14 cellular contexts compared by ENCODE assay signal in genomic region chr22:37218399-37218770, GRCh38. TPM values are rescaled to one million over a fixed set of nuclear protein-coding genes. Genes with fewer than 3 reads are reported as not detected.
DNase-seq lines count a peak whose midpoint lies in the region; ATAC-seq and TF ChIP-seq lines count a peak whose summit lies in the region.
"Had no signal": no experiment of that assay in that cellular context is flagged by ENCODE, and none has a peak within 500 bp of the region (broad histone marks: within the 10 kb centered on the region; RNA-seq: fewer than 3 reads in every experiment).

No MANE protein-coding gene starts in this region.

- peak overlapping the region; percentile 88 for H3K4me3 Mint-ChIP-seq in activated naive CD4-positive, alpha-beta T cell treated with anti-CD3 and anti-CD28 coated beads for 36 hours
- peak overlapping the region; percentile 63 for H3K4me3 Mint-ChIP-seq in activated CD4-positive, alpha-beta memory T cell treated with anti-CD3 and anti-CD28 coated beads, Interleukin-2, amount 10 ng/mL, durations not matched to agents 7 days and 5 days
- H3K4me3 Mint-ChIP-seq in CD14-positive monocyte = no peak overlapping the region

- POLR2A ChIA-PET in activated CD4-positive, alpha-beta memory T cell treated with anti-CD3 and anti-CD28 coated beads, Interleukin-2, amount 10 ng/mL, durations not matched to agents 7 days and 5 days (lab: Charles Lee) = interaction anchor here (0.7 to 9.1 kb wide), 11 partner anchors 9 to 139 kb away, joined by 3 to 113 read pairs (median 5); partner anchors contain the start of genes IL2RB and RAC2

- H3K9me3 Mint-ChIP-seq in activated naive CD4-positive, alpha-beta T cell treated with anti-CD3 and anti-CD28 coated beads for 36 hours = peaks cover 12% of the 10 kb centered on the region
- peaks cover 11% of the 10 kb centered on the region for H3K9me3 Mint-ChIP-seq in activated CD4-positive, alpha-beta memory T cell treated with anti-CD3 and anti-CD28 coated beads, Interleukin-2, amount 10 ng/mL, durations not matched to agents 7 days and 5 days
- peaks cover 1 to 11% (median 6%) of the 10 kb centered on the region in 7 donors for H3K9me3 Mint-ChIP-seq in CD14-positive monocyte

- peak; percentile 55 for DNase-seq in activated naive CD4-positive, alpha-beta T cell treated with anti-CD3 and anti-CD28 coated beads for 36 hours
- DNase-seq in activated naive CD4-positive, alpha-beta T cell treated with Interleukin-2 at 50 U/mL for 16 hours = no peak
- no peak for DNase-seq in activated CD4-positive, alpha-beta memory T cell treated with anti-CD3 and anti-CD28 coated beads, Interleukin-2, amount 10 ng/mL, durations not matched to agents 7 days and 5 days
- DNase-seq in stimulated activated naive CD8-positive, alpha-beta T cell treated with anti-CD3 and anti-CD28 coated beads, Interleukin-15, Interleukin-2, amounts not matched to agents 100 U/mL and 50 U/mL, for 24 hours = no peak
- DNase-seq in cerebellar cortex (ENCODE audit: low spot score) (no peak), CD14-positive monocyte (ENCODE audit: low spot score) (no peak), SKM-1 (lab: John Stamatoyannopoulos, UW; ENCODE audit: unreplicated experiment) (no peak)
- DNase-seq: DMS79 treated with DMSO at 0.1 percent for 48 hours, NCI-H1092, NCI-H510A treated with DMSO at 0.1 percent for 48 hours, pancreas, SIG-M5 had no signal

- peaks cover 77% of the 10 kb centered on the region for H3K36me3 Mint-ChIP-seq in activated naive CD4-positive, alpha-beta T cell treated with anti-CD3 and anti-CD28 coated beads for 36 hours (ENCODE audit: low read depth)
- H3K36me3 Mint-ChIP-seq in activated CD4-positive, alpha-beta memory T cell treated with anti-CD3 and anti-CD28 coated beads, Interleukin-2, amount 10 ng/mL, durations not matched to agents 7 days and 5 days (ENCODE audit: low read depth) = peaks cover 37% of the 10 kb centered on the region
- H3K36me3 Mint-ChIP-seq in CD14-positive monocyte = peaks cover 7 to 8% of the 10 kb centered on the region in 2 donors

- CTCF ChIA-PET in activated naive CD4-positive, alpha-beta T cell treated with anti-CD3 and anti-CD28 coated beads for 36 hours (lab: Charles Lee) = interaction anchor here (0.7 to 2.4 kb wide), 4 partner anchors 9 to 19 kb away, joined by 3 to 15 read pairs (median 7); no protein-coding TSS in a partner anchor
- CTCF ChIA-PET in activated CD4-positive, alpha-beta memory T cell treated with anti-CD3 and anti-CD28 coated beads, Interleukin-2, amount 10 ng/mL, durations not matched to agents 7 days and 5 days (lab: Charles Lee) = interaction anchor here (0.6 to 2.1 kb wide), 6 partner anchors 19 to 347 kb away, joined by 3 to 14 read pairs (median 6); no protein-coding TSS in a partner anchor

- intact Hi-C loops in activated naive CD4-positive, alpha-beta T cell treated with anti-CD3 and anti-CD28 coated beads for 36 hours (cut with micrococcal nuclease) = loop anchor here (2.0 kb wide), 2 partner anchors 20 to 64 kb away; partner anchors contain the start of gene CYTH4
- intact Hi-C loops in CD14-positive monocyte (cut with micrococcal nuclease) = no loop called here

- peak; percentile 25 for ATAC-seq in HG02981 (IDR thresholded peaks at IDR 0.05; ENCODE audit: unreplicated experiment)
- ATAC-seq in stimulated activated naive CD8-positive, alpha-beta T cell treated with anti-CD3 and anti-CD28 coated beads, Interleukin-15, Interleukin-2, amounts not matched to agents 100 U/mL and 50 U/mL, for 24 hours = peak; percentile 9

- H3K27me3 Mint-ChIP-seq in activated naive CD4-positive, alpha-beta T cell treated with anti-CD3 and anti-CD28 coated beads for 36 hours (ENCODE audit: low read depth) = no peaks in the 10 kb centered on the region
- H3K27me3 Mint-ChIP-seq in activated CD4-positive, alpha-beta memory T cell treated with anti-CD3 and anti-CD28 coated beads, Interleukin-2, amount 10 ng/mL, durations not matched to agents 7 days and 5 days = peaks cover 1% of the 10 kb centered on the region
- peaks cover 3 to 11% (median 9%) of the 10 kb centered on the region in 3 donors for H3K27me3 Mint-ChIP-seq in CD14-positive monocyte (ENCODE audit: low read depth in 3 of 3)

- peaks cover 74% of the 10 kb centered on the region for H3K4me1 Mint-ChIP-seq in activated naive CD4-positive, alpha-beta T cell treated with anti-CD3 and anti-CD28 coated beads for 36 hours (ENCODE audit: low read depth)
- H3K4me1 Mint-ChIP-seq in activated CD4-positive, alpha-beta memory T cell treated with anti-CD3 and anti-CD28 coated beads, Interleukin-2, amount 10 ng/mL, durations not matched to agents 7 days and 5 days = peaks cover 60% of the 10 kb centered on the region
- H3K4me1 Mint-ChIP-seq in CD14-positive monocyte = peaks cover 43% of the 10 kb centered on the region

- no peak for TF ChIP-seq CTCF in CD14-positive monocyte (IDR thresholded peaks at IDR 0.05)

- peak overlapping the region; percentile 98 for H3K27ac Mint-ChIP-seq in activated naive CD4-positive, alpha-beta T cell treated with anti-CD3 and anti-CD28 coated beads for 36 hours
- peak overlapping the region; percentile 93 for H3K27ac Mint-ChIP-seq in activated CD4-positive, alpha-beta memory T cell treated with anti-CD3 and anti-CD28 coated beads, Interleukin-2, amount 10 ng/mL, durations not matched to agents 7 days and 5 days
- H3K27ac Mint-ChIP-seq in CD14-positive monocyte = no peak overlapping the region

RNA-seq across cellular contexts. Expression of gene SSTR3, which starts 6.1 kb away (rescaled TPM):
- total RNA-seq in activated naive CD4-positive, alpha-beta T cell treated with anti-CD3 and anti-CD28 coated beads for 36 hours = 10 to 100 TPM; 28.1 to 28.6 TPM
- total RNA-seq in activated CD4-positive, alpha-beta memory T cell treated with anti-CD3 and anti-CD28 coated beads, Interleukin-2, amount 10 ng/mL, durations not matched to agents 7 days and 5 days = 1 to 10 TPM; 3.4 to 3.9 TPM
- not detected for polyA plus RNA-seq in CD14-positive monocyte
- total RNA-seq: lung microvascular endothelial cell had no signal

RNA-seq across cellular contexts. Expression of gene RAC2, which starts 25.7 kb away (rescaled TPM):
- 100 to 1,000 TPM; 728 to 759 TPM for total RNA-seq in activated naive CD4-positive, alpha-beta T cell treated with anti-CD3 and anti-CD28 coated beads for 36 hours
- total RNA-seq in activated CD4-positive, alpha-beta memory T cell treated with anti-CD3 and anti-CD28 coated beads, Interleukin-2, amount 10 ng/mL, durations not matched to agents 7 days and 5 days = 1,000 to 10,000 TPM in 1 of 2 experiments, 100 to 1,000 TPM in 1; 984 to 1,005 TPM
- polyA plus RNA-seq in CD14-positive monocyte = 100 to 1,000 TPM; 360 to 529 TPM

RNA-seq across cellular contexts. Expression of gene C1QTNF6, which starts 30.3 kb away (rescaled TPM):
- total RNA-seq in activated naive CD4-positive, alpha-beta T cell treated with anti-CD3 and anti-CD28 coated beads for 36 hours = 10 to 100 TPM; 13.4 to 13.6 TPM
- total RNA-seq in activated CD4-positive, alpha-beta memory T cell treated with anti-CD3 and anti-CD28 coated beads, Interleukin-2, amount 10 ng/mL, durations not matched to agents 7 days and 5 days = 10 to 100 TPM; 10.2 to 10.3 TPM
- under 1 TPM; 0.14 to 0.24 TPM for polyA plus RNA-seq in CD14-positive monocyte

Comparison
In these comparisons a context has a peak if more than half of its experiments do, and no peak if none do; other contexts are left out.
1. H3K27ac Mint-ChIP-seq: peak in activated naive CD4-positive, alpha-beta T cell treated with anti-CD3 and anti-CD28 coated beads for 36 hours (single experiment) and activated CD4-positive, alpha-beta memory T cell treated with anti-CD3 and anti-CD28 coated beads, Interleukin-2, amount 10 ng/mL, durations not matched to agents 7 days and 5 days (single experiment); none in CD14-positive monocyte (0 of 7).
2. H3K4me3 Mint-ChIP-seq: peak in activated naive CD4-positive, alpha-beta T cell treated with anti-CD3 and anti-CD28 coated beads for 36 hours (single experiment) and activated CD4-positive, alpha-beta memory T cell treated with anti-CD3 and anti-CD28 coated beads, Interleukin-2, amount 10 ng/mL, durations not matched to agents 7 days and 5 days (single experiment); none in CD14-positive monocyte (0 of 2).
3. RNA of gene SSTR3, which starts 6.1 kb away (total RNA-seq): 28.1 to 28.6 TPM in activated naive CD4-positive, alpha-beta T cell treated with anti-CD3 and anti-CD28 coated beads for 36 hours; 3.4 to 3.9 TPM in activated CD4-positive, alpha-beta memory T cell treated with anti-CD3 and anti-CD28 coated beads, Interleukin-2, amount 10 ng/mL, durations not matched to agents 7 days and 5 days; every median in the first group is over 4 times any median in the second.